19 cellular contexts compared by ENCODE assay signal in the genomic region with DNA sequence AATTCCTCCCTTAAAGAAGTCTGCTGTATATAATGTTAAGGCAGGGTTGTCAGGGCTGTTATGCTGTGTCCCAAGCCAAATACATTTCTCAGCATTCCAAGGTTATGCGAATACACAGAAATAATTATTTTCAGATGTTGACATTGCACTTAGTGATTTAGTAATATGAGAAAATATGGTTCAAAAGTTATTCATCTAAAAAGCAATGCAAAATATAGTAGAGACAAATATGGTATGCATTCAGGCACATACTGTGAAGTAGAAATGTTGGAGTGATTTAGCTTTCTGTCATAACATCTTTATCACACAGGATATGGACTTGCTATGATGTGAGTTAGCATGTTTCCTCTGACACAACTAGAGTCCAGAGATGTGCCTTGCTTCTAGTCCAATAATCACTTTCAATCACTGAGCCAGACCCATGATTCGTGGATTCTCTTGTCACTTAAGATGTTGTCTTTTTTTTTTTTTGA.
DNase-seq lines count a peak whose midpoint lies in the region; ATAC-seq and TF ChIP-seq lines count a peak whose summit lies in the region.
"Had no signal": no experiment of that assay in that cellular context is flagged by ENCODE, and none has a peak within 500 bp of the region (broad histone marks: within the 10 kb centered on the region; RNA-seq: fewer than 3 reads in every experiment).

No MANE protein-coding gene starts in this region.

- H3K9me3 ChIP-seq in right atrium auricular region, result no peaks in the 10 kb centered on the region
- H3K9me3 ChIP-seq in hepatocyte (ENCODE audit: low read depth), result no peaks in the 10 kb centered on the region
- H3K9me3 ChIP-seq in uterus, result no peaks in the 10 kb centered on the region
- no peaks in the 10 kb centered on the region for H3K9me3 ChIP-seq in ovary
- H3K9me3 ChIP-seq: adrenal gland, vagina had no signal

- H3K79me2 ChIP-seq in hepatocyte, result peaks cover 62% of the 10 kb centered on the region

- ATAC-seq in left ventricle myocardium superior (no peak), GM18907 (IDR thresholded peaks at IDR 0.05; ENCODE audit: unreplicated experiment) (no peak)
- ATAC-seq: Right ventricle myocardium inferior; stimulated activated naive CD8-positive, alpha-beta T cell treated with anti-CD3 and anti-CD28 coated beads, Interleukin-15, Interleukin-2, amounts not matched to agents 100 U/mL and 50 U/mL, for 24 hours; T-helper 17 cell had no signal

- no peak overlapping the region for H2AFZ ChIP-seq in hepatocyte

- H3K27me3 ChIP-seq in right atrium auricular region (no peaks in the 10 kb centered on the region), hepatocyte (no peaks in the 10 kb centered on the region), uterus (no peaks in the 10 kb centered on the region), ovary (no peaks in the 10 kb centered on the region)
- H3K27me3 ChIP-seq: adrenal gland, vagina had no signal

- H3K27me3 Mint-ChIP-seq in chondrocyte (ENCODE audit: low read depth), result no peaks in the 10 kb centered on the region

- peak overlapping the region; percentile 20 for H3K4me2 ChIP-seq in hepatocyte

- H3K4me3 ChIP-seq in right atrium auricular region (no peak overlapping the region), hepatocyte (no peak overlapping the region), uterus (no peak overlapping the region), ovary (no peak overlapping the region)
- H3K4me3 ChIP-seq: adrenal gland, vagina had no signal

- DNase-seq in right atrium auricular region (ENCODE audit: low spot score) (no peak), left ventricle myocardium superior (no peak), chondrocyte (ENCODE audit: low spot score) (no peak), hepatocyte (ENCODE audit: low spot score) (no peak), uterus (no peak), NCI-H1105 (lab: John Stamatoyannopoulos, UW) (no peak), ovary (no peak)
- DNase-seq: ACHN; activated CD4-positive, CD25-positive, alpha-beta regulatory T cell; activated CD8-positive, alpha-beta memory T cell treated with anti-CD3 and anti-CD28 coated beads for 24 hours; adrenal gland; CD8-positive, alpha-beta memory T cell; DND-41; stimulated activated CD4-positive, alpha-beta T cell treated with anti-CD3 and anti-CD28 coated beads, Interleukin-15, amount 100 ng/mL, for 24 hours; stimulated activated naive CD8-positive, alpha-beta T cell treated with anti-CD3 and anti-CD28 coated beads, Interleukin-15, Interleukin-2, amounts not matched to agents 100 U/mL and 50 U/mL, for 24 hours; T-helper 17 cell had no signal

- peak overlapping the region; percentile 83 for H3K27ac Mint-ChIP-seq in chondrocyte (ENCODE audit: unreplicated experiment)
- H3K27ac Mint-ChIP-seq: CD8-positive, alpha-beta memory T cell; T-helper 17 cell had no signal

- H3K4me1 Mint-ChIP-seq in chondrocyte (ENCODE audit: low read depth), result peaks cover 61% of the 10 kb centered on the region
- H3K4me1 Mint-ChIP-seq: CD8-positive, alpha-beta memory T cell; T-helper 17 cell had no signal

- no peak overlapping the region for H3K4me3 Mint-ChIP-seq in chondrocyte (ENCODE audit: unreplicated experiment)
- H3K4me3 Mint-ChIP-seq: CD8-positive, alpha-beta memory T cell; T-helper 17 cell had no signal

- H4K20me1 ChIP-seq in hepatocyte (ENCODE audit: insufficient read depth, poor library complexity, severe bottlenecking), result no peaks in the 10 kb centered on the region

- 57% methylated on average over 2 of the region's 2 CpGs for WGBS in hepatocyte (ENCODE audit: low lambda C conversion rate, missing lambda C conversion rate)
- WGBS in ovary, 3 donors, result 57 to 62% (median 62%) methylated on average over 2 of the region's 2 CpGs

- TF ChIP-seq CTCF in right atrium auricular region (IDR thresholded peaks at IDR 0.05) (no peak), chondrocyte (IDR thresholded peaks at IDR 0.05) (no peak), hepatocyte (IDR thresholded peaks at IDR 0.05; ENCODE audit: poor library complexity) (no peak), uterus (IDR thresholded peaks at IDR 0.05) (no peak), ovary (IDR thresholded peaks at IDR 0.05) (no peak)

- intact Hi-C loops in left ventricle myocardium superior (cut with micrococcal nuclease), result no loop called here
- intact Hi-C loops in uterus (cut with DNase I; ENCODE audit: low total_unique reads), result no loop called here
- intact Hi-C loops in ovary (cut with DNase I), result no loop called here

- H3K36me3 ChIP-seq in right atrium auricular region (no peaks in the 10 kb centered on the region), hepatocyte (replicated peaks; ENCODE audit: insufficient read depth, low read depth) (no peaks in the 10 kb centered on the region), uterus (no peaks in the 10 kb centered on the region), ovary (no peaks in the 10 kb centered on the region)
- H3K36me3 ChIP-seq: adrenal gland, vagina had no signal

- no peaks in the 10 kb centered on the region for H3K36me3 Mint-ChIP-seq in chondrocyte (ENCODE audit: low read depth)
- H3K36me3 Mint-ChIP-seq: CD8-positive, alpha-beta memory T cell had no signal

- TF ChIP-seq POLR2A in uterus (IDR thresholded peaks at IDR 0.05) (no peak), ovary (IDR thresholded peaks at IDR 0.05) (no peak)

- H3K4me1 ChIP-seq in right atrium auricular region (peaks cover 0 to 58% of the 10 kb centered on the region in 2 donors), hepatocyte (ENCODE audit: insufficient read depth) (peaks cover 8% of the 10 kb centered on the region), uterus (no peaks in the 10 kb centered on the region), ovary (ENCODE audit: insufficient read depth) (peaks cover 2% of the 10 kb centered on the region)
- H3K4me1 ChIP-seq: vagina had no signal

- no peaks in the 10 kb centered on the region for H3K9me3 Mint-ChIP-seq in chondrocyte (ENCODE audit: low read depth)

- no peaks in the 10 kb centered on the region for H3K9me2 ChIP-seq in hepatocyte (replicated peaks; ENCODE audit: insufficient read depth)

- H3K27ac ChIP-seq in right atrium auricular region (peak overlapping the region; percentile 83 to 89), hepatocyte (peak overlapping the region; percentile 28), uterus (peak overlapping the region; percentile 31 to 33), ovary (no peak overlapping the region)
- H3K27ac ChIP-seq: adrenal gland, vagina had no signal

- TF ChIP-seq EP300 in ovary (IDR thresholded peaks at IDR 0.05), result no peak

Comparison
In these comparisons a context has a peak if more than half of its experiments do, and no peak if none do; other contexts are left out.
1. H3K27ac ChIP-seq: peak in right atrium auricular region (2 of 2), hepatocyte (single experiment) and uterus (2 of 2); none in ovary (0 of 2).